Comparison of ENCODE assay signal across 4 cellular contexts in genomic region chrX:16459008-16459407, GRCh38.
"Had no signal": no experiment of that assay in that cellular context is flagged by ENCODE, and none has a peak within 500 bp of the region (broad histone marks: within the 10 kb centered on the region; RNA-seq: fewer than 3 reads in every experiment).

No MANE protein-coding gene starts in this region.

- H3K4me3 ChIP-seq: GM23248 had no signal

- H3K36me3 Mint-ChIP-seq: IgD-negative memory B cell had no signal

- H3K4me3 Mint-ChIP-seq: H9, IgD-negative memory B cell had no signal

- DNase-seq: GM23248, H9, HCEC 1CT had no signal

- H2AFZ ChIP-seq: GM23248 had no signal

- H3K27ac Mint-ChIP-seq: IgD-negative memory B cell had no signal

- H3K9ac ChIP-seq: GM23248 had no signal

- H3K4me1 Mint-ChIP-seq: IgD-negative memory B cell had no signal

- H3K27ac ChIP-seq: GM23248 had no signal
